In the genomic region with DNA sequence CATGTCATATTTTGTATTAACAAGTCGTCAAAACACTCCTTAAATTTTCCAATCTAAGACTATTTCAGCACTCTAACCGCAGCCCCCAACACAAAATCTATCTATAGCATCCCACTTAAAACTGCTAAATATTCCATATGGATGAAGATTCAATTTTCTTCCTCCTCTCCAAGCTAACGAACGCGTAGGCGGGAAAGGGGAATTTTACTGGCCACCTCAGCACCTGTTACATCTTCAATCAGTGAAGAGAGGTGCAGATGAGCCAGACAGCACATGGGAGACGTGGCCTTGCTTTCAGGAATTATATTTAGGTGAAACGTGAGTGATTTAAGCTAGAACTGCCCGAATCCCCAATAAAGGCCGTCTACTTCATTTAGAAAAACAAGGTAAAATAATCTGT, we compare ENCODE assay signal across 9 cellular contexts. TPM values are rescaled to one million over a fixed set of nuclear protein-coding genes. Genes with fewer than 3 reads are reported as not detected.
DNase-seq lines count a peak whose midpoint lies in the region; ATAC-seq and TF ChIP-seq lines count a peak whose summit lies in the region.
"Had no signal": no experiment of that assay in that cellular context is flagged by ENCODE, and none has a peak within 500 bp of the region (broad histone marks: within the 10 kb centered on the region; RNA-seq: fewer than 3 reads in every experiment).

No MANE protein-coding gene starts in this region.

- no peak for TF ChIP-seq CTCF in psoas muscle (IDR thresholded peaks at IDR 0.05)

- peak overlapping the region; percentile 88 for H3K4me3 ChIP-seq in effector memory CD4-positive, alpha-beta T cell (ENCODE audit: insufficient read depth, low read depth, low read length, poor library complexity, severe bottlenecking)
- H3K4me3 ChIP-seq in psoas muscle, result peak overlapping the region; percentile 72

- H3K27me3 ChIP-seq in effector memory CD4-positive, alpha-beta T cell (replicated peaks; ENCODE audit: control insufficient read depth, insufficient read depth, low read length, poor library complexity, severe bottlenecking), result no peaks in the 10 kb centered on the region
- H3K27me3 ChIP-seq in psoas muscle (ENCODE audit: insufficient read depth in 3 of 3, low read length in 2 of 3), result no peaks in the 10 kb centered on the region

- peaks cover 19% of the 10 kb centered on the region for H3K4me1 ChIP-seq in effector memory CD4-positive, alpha-beta T cell (ENCODE audit: control insufficient read depth, insufficient read depth, low read length, poor library complexity, severe bottlenecking)
- peaks cover 56% of the 10 kb centered on the region for H3K4me1 ChIP-seq in psoas muscle

- H3K36me3 ChIP-seq in effector memory CD4-positive, alpha-beta T cell (ENCODE audit: control insufficient read depth, insufficient read depth, low read length), result no peaks in the 10 kb centered on the region
- peaks cover 0 to 2% of the 10 kb centered on the region in 2 donors for H3K36me3 ChIP-seq in psoas muscle (ENCODE audit: insufficient read depth in 1 of 2, low read depth in 1 of 2)

- intact Hi-C loops in psoas muscle (cut with DNase I), result loop anchor here in 1 of 2 donors (5.0 kb wide), 2 partner anchors 77 to 932 kb away; partner anchors contain the start of gene NDFIP2

- H3K9me3 ChIP-seq in effector memory CD4-positive, alpha-beta T cell (ENCODE audit: control insufficient read depth, low read length), result no peaks in the 10 kb centered on the region
- no peaks in the 10 kb centered on the region for H3K9me3 ChIP-seq in psoas muscle

- peak; percentile 9 for DNase-seq in Daoy (ENCODE audit: low read depth)
- DNase-seq in LHCN-M2 (ENCODE audit: low read depth), result peak; percentile 43
- no peak for DNase-seq in effector memory CD4-positive, alpha-beta T cell
- no peak for DNase-seq in psoas muscle
- DNase-seq in iPS-NIHi7 (ENCODE audit: extremely low spot score), result no peak
- DNase-seq in activated gamma-delta T cell treated with Interleukin-2 at 50 U/mL for 16 hours, result no peak
- DNase-seq: naive B cell had no signal

- WGBS in psoas muscle, 3 donors, result 1 to 3% (median 2%) methylated on average over 10 of the region's 10 CpGs

- ATAC-seq in psoas muscle (no peak), HG02610 (IDR thresholded peaks at IDR 0.05; ENCODE audit: unreplicated experiment) (no peak), GM21723 (IDR thresholded peaks at IDR 0.05; ENCODE audit: unreplicated experiment) (no peak)

- H3K27ac ChIP-seq in effector memory CD4-positive, alpha-beta T cell (ENCODE audit: insufficient read depth, low read length, poor library complexity, severe bottlenecking), result peak overlapping the region; percentile 98
- H3K27ac ChIP-seq in psoas muscle, result peak overlapping the region; percentile 95

RNA-seq across cellular contexts. Expression of gene RBM26, which starts 1.1 kb away (rescaled TPM):
- total RNA-seq in Daoy (2014; rRNA removed; shearing (Covaris generic)), result 11.4 and 16.1 TPM in 2 replicates
- 30.1 and 33.1 TPM in 2 replicates for total RNA-seq in LHCN-M2 (2014; rRNA removed)
- polyA plus RNA-seq in LHCN-M2 (2012), result 10.1 TPM
- 10 to 100 TPM; 21.4 to 36.5 (median 25.6) TPM for total RNA-seq in psoas muscle
- 10 to 100 TPM in 2 of 3 donors, 1 to 10 TPM in 1; 9.6 to 23.7 (median 17.0) TPM for polyA plus RNA-seq in psoas muscle

Comparison
In these comparisons a context has a peak if more than half of its experiments do, and no peak if none do; other contexts are left out.
1. DNase-seq: peak in Daoy (single experiment) and LHCN-M2 (single experiment); none in effector memory CD4-positive, alpha-beta T cell (0 of 3), psoas muscle (0 of 2), iPS-NIHi7 (single experiment) and activated gamma-delta T cell treated with Interleukin-2 at 50 U/mL for 16 hours (single experiment).